Comparison of ENCODE assay signal across 8 cellular contexts in the genomic region with DNA sequence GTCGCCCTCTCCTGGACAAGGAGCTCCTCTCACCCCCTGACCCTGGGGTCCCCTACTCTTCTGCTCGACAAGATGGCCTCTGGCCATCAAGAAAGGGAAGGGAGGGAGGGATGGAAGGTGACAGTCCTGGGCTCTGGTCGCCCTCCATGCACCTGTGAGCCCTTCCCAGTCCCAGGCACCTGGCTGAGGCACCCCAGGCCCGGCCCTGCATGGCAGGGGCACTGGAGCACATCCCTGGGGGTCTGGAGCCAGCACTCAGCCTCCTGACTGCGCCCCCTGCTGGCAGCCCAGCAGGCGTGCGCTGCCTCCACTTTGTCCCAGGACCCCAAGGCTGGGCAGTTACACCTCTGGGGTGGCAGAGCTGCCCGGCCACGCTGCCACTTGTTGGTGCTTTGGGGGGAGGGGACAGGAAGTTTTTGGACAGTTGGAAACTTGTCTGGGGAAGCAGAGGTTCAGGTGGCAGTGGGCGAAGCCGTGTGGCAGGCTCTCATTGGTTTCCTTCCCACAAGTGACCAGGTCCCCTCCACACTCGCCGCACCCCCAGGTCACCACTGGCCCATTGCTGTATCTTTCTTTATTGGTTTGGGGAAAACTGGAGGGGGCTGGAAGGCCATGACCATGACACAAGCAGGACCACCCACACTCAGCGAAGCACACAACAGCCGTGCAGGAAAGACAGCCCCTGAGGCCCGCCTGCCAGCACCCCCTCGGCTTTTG. TPM values are rescaled to one million over a fixed set of nuclear protein-coding genes. Genes with fewer than 3 reads are reported as not detected.
DNase-seq lines count a peak whose midpoint lies in the region; ATAC-seq, FAIRE-seq and TF ChIP-seq lines count a peak whose summit lies in the region.

No MANE protein-coding gene starts in this region.

- H3K27me3 ChIP-seq in H7 (ENCODE audit: control insufficient read depth, insufficient read depth, low read length) (peaks cover 6% of the 10 kb centered on the region), foreskin keratinocyte (peaks cover 9% of the 10 kb centered on the region), smooth muscle cell (ENCODE audit: low read depth) (peaks cover 17% of the 10 kb centered on the region)

- H3K4me3 Mint-ChIP-seq in activated CD4-positive, alpha-beta memory T cell treated with anti-CD3 and anti-CD28 coated beads, Interleukin-2, amount 10 ng/mL, durations not matched to agents 7 days and 5 days = no peak overlapping the region

- H3K27ac ChIP-seq in foreskin keratinocyte (no peak overlapping the region), smooth muscle cell (ENCODE audit: low read depth) (no peak overlapping the region)

- H2AFZ ChIP-seq in smooth muscle cell (ENCODE audit: low read depth) = no peak overlapping the region

- TF ChIP-seq CTCF in AG09319 (IDR thresholded peaks at IDR 0.05; ENCODE audit: low read depth, low read length) (peak; percentile 72), foreskin keratinocyte (conservative IDR thresholded peaks at IDR 0.05) (peak; percentile 58), smooth muscle cell (IDR thresholded peaks at IDR 0.05; ENCODE audit: borderline replicate concordance, insufficient read depth, poor library complexity, severe bottlenecking) (peak; percentile 71)

- no peaks in the 10 kb centered on the region for H3K36me3 Mint-ChIP-seq in activated CD4-positive, alpha-beta memory T cell treated with anti-CD3 and anti-CD28 coated beads, Interleukin-2, amount 10 ng/mL, durations not matched to agents 7 days and 5 days (ENCODE audit: low read depth)

- POLR2A ChIA-PET in activated CD4-positive, alpha-beta memory T cell treated with anti-CD3 and anti-CD28 coated beads, Interleukin-2, amount 10 ng/mL, durations not matched to agents 7 days and 5 days (lab: Charles Lee) = interaction anchor here (0.7 kb wide), 1 partner anchor 89 kb away, joined by 3 read pairs; no protein-coding TSS in a partner anchor

- H3K27me3 Mint-ChIP-seq in activated CD4-positive, alpha-beta memory T cell treated with anti-CD3 and anti-CD28 coated beads, Interleukin-2, amount 10 ng/mL, durations not matched to agents 7 days and 5 days = peaks cover 23% of the 10 kb centered on the region

- H3F3A ChIP-seq in smooth muscle cell (ENCODE audit: low read depth) = no peaks in the 10 kb centered on the region

- DNase-seq in AG09319 (ENCODE audit: extremely low read depth, low read depth) (no peak), H7 (peak; percentile 89), foreskin keratinocyte (no peak), smooth muscle cell (lab: John Stamatoyannopoulos, UW; ENCODE audit: unreplicated experiment) (no peak), RCC 7860 (ENCODE audit: low spot score) (no peak), NCI-H2107 treated with DMSO at 0.1 percent for 48 hours (lab: John Stamatoyannopoulos, UW; ENCODE audit: unreplicated experiment) (no peak)
- DNase-seq in activated CD4-positive, alpha-beta memory T cell treated with anti-CD3 and anti-CD28 coated beads, Interleukin-2, amount 10 ng/mL, durations not matched to agents 7 days and 5 days = peak; percentile 41

- no peaks in the 10 kb centered on the region for H3K4me1 ChIP-seq in foreskin keratinocyte
- no peaks in the 10 kb centered on the region for H3K4me1 ChIP-seq in smooth muscle cell (ENCODE audit: low read depth)

- H3K36me3 ChIP-seq in H7 (replicated peaks; ENCODE audit: control insufficient read depth, insufficient read depth, low read length) = no peaks in the 10 kb centered on the region
- no peaks in the 10 kb centered on the region for H3K36me3 ChIP-seq in smooth muscle cell (ENCODE audit: low read depth)

- H3K9me3 Mint-ChIP-seq in activated CD4-positive, alpha-beta memory T cell treated with anti-CD3 and anti-CD28 coated beads, Interleukin-2, amount 10 ng/mL, durations not matched to agents 7 days and 5 days = no peaks in the 10 kb centered on the region

- ATAC-seq in foreskin keratinocyte (no peak), GM21528 (IDR thresholded peaks at IDR 0.05; ENCODE audit: low FRiP score, unreplicated experiment) (no peak)

- no peak overlapping the region for H3K27ac Mint-ChIP-seq in activated CD4-positive, alpha-beta memory T cell treated with anti-CD3 and anti-CD28 coated beads, Interleukin-2, amount 10 ng/mL, durations not matched to agents 7 days and 5 days

- no peak overlapping the region for H3K4me3 ChIP-seq in H7 (ENCODE audit: insufficient read depth, low read depth, low read length)
- H3K4me3 ChIP-seq in smooth muscle cell = no peak overlapping the region

- H3K79me2 ChIP-seq in smooth muscle cell (ENCODE audit: low read depth) = no peaks in the 10 kb centered on the region

- no peaks in the 10 kb centered on the region for H3K9me3 ChIP-seq in smooth muscle cell (replicated peaks; ENCODE audit: low read depth)

- 77% methylated on average over 17 of the region's 17 CpGs for WGBS in smooth muscle cell (ENCODE audit: low lambda C conversion rate)

- H3K4me1 Mint-ChIP-seq in activated CD4-positive, alpha-beta memory T cell treated with anti-CD3 and anti-CD28 coated beads, Interleukin-2, amount 10 ng/mL, durations not matched to agents 7 days and 5 days = peaks cover 7% of the 10 kb centered on the region

- no peak for FAIRE-seq in RCC 7860 (lab: Jason Lieb, UNC)

- CTCF ChIA-PET in activated CD4-positive, alpha-beta memory T cell treated with anti-CD3 and anti-CD28 coated beads, Interleukin-2, amount 10 ng/mL, durations not matched to agents 7 days and 5 days (lab: Charles Lee) = interaction anchor here (1.0 to 4.4 kb wide), 4 partner anchors 18 to 727 kb away, joined by 3 to 38 read pairs (median 10); a partner anchor contains a TSS

- H3K9ac ChIP-seq in smooth muscle cell (ENCODE audit: low read depth) = no peak overlapping the region

- no peaks in the 10 kb centered on the region for H4K20me1 ChIP-seq in smooth muscle cell (ENCODE audit: low read depth)

- H3K4me2 ChIP-seq in smooth muscle cell = no peak overlapping the region

RNA-seq across cellular contexts. Expression of a gene that starts 4.3 kb away (rescaled TPM):
- 1.7 and 5.5 TPM in 2 replicates for total RNA-seq in H7 (2014; rRNA removed; shearing (Covaris generic))
- total RNA-seq in activated CD4-positive, alpha-beta memory T cell treated with anti-CD3 and anti-CD28 coated beads, Interleukin-2, amount 10 ng/mL, durations not matched to agents 7 days and 5 days = under 1 TPM; 0.60 to 0.96 TPM
- not detected in 2 replicates for total RNA-seq in foreskin keratinocyte
- polyA plus RNA-seq in foreskin keratinocyte = 0.07 and 0.15 TPM in 2 replicates
- 4.0 and 6.4 TPM in 2 replicates for total RNA-seq in smooth muscle cell
- 2.8 and 9.2 TPM in 2 replicates for polyA plus RNA-seq in smooth muscle cell

RNA-seq across cellular contexts. Expression of a gene that starts 18.4 kb away (rescaled TPM):
- 29.4 and 40.2 TPM in 2 replicates for total RNA-seq in H7 (2014; rRNA removed; shearing (Covaris generic))
- 1 to 10 TPM; 2.9 to 3.0 TPM for total RNA-seq in activated CD4-positive, alpha-beta memory T cell treated with anti-CD3 and anti-CD28 coated beads, Interleukin-2, amount 10 ng/mL, durations not matched to agents 7 days and 5 days
- total RNA-seq in foreskin keratinocyte (40.0 and 43.4 TPM in 2 replicates), smooth muscle cell (42.6 and 45.2 TPM in 2 replicates)
- polyA plus RNA-seq in foreskin keratinocyte (34.2 and 34.8 TPM in 2 replicates), smooth muscle cell (98.1 and 128 TPM in 2 replicates)

RNA-seq across cellular contexts. Expression of a gene that starts 22.3 kb away (rescaled TPM):
- total RNA-seq in H7 (2014; rRNA removed; shearing (Covaris generic)) = 2.3 and 3.3 TPM in 2 replicates
- not detected for total RNA-seq in activated CD4-positive, alpha-beta memory T cell treated with anti-CD3 and anti-CD28 coated beads, Interleukin-2, amount 10 ng/mL, durations not matched to agents 7 days and 5 days
- total RNA-seq in foreskin keratinocyte (1.3 and 1.7 TPM in 2 replicates), smooth muscle cell (3.0 and 4.7 TPM in 2 replicates)
- polyA plus RNA-seq in foreskin keratinocyte (1.2 and 1.4 TPM in 2 replicates), smooth muscle cell (7.2 and 11.3 TPM in 2 replicates)

RNA-seq across cellular contexts. Expression of a gene that starts 54.9 kb away (rescaled TPM):
- 95.0 and 176 TPM in 2 replicates for total RNA-seq in H7 (2014; rRNA removed; shearing (Covaris generic))
- total RNA-seq in activated CD4-positive, alpha-beta memory T cell treated with anti-CD3 and anti-CD28 coated beads, Interleukin-2, amount 10 ng/mL, durations not matched to agents 7 days and 5 days = 100 to 1,000 TPM; 162 TPM
- 239 and 289 TPM in 2 replicates for total RNA-seq in foreskin keratinocyte
- 275 and 350 TPM in 2 replicates for polyA plus RNA-seq in foreskin keratinocyte
- total RNA-seq in smooth muscle cell = 128 and 139 TPM in 2 replicates
- 207 and 260 TPM in 2 replicates for polyA plus RNA-seq in smooth muscle cell

RNA-seq across cellular contexts. Expression of a gene that starts 55.3 kb away (rescaled TPM):
- total RNA-seq in H7 (2014; rRNA removed; shearing (Covaris generic)) = 12.2 and 17.1 TPM in 2 replicates
- total RNA-seq in activated CD4-positive, alpha-beta memory T cell treated with anti-CD3 and anti-CD28 coated beads, Interleukin-2, amount 10 ng/mL, durations not matched to agents 7 days and 5 days = 10 to 100 TPM; 16.5 to 17.6 TPM
- 2.2 and 3.2 TPM in 2 replicates for total RNA-seq in foreskin keratinocyte
- 1.6 and 2.3 TPM in 2 replicates for polyA plus RNA-seq in foreskin keratinocyte
- 6.2 and 7.1 TPM in 2 replicates for total RNA-seq in smooth muscle cell
- 9.4 and 10.9 TPM in 2 replicates for polyA plus RNA-seq in smooth muscle cell

Comparison
In these comparisons a context has a peak if more than half of its experiments do, and no peak if none do; other contexts are left out.
1. DNase-seq: peak in H7 (single experiment) and activated CD4-positive, alpha-beta memory T cell treated with anti-CD3 and anti-CD28 coated beads, Interleukin-2, amount 10 ng/mL, durations not matched to agents 7 days and 5 days (single experiment); none in AG09319 (single experiment), foreskin keratinocyte (0 of 2), smooth muscle cell (single experiment), RCC 7860 (single experiment) and NCI-H2107 treated with DMSO at 0.1 percent for 48 hours (single experiment).
2. Peak in every context shown above with its lines, with median percentiles within 50 percentile points of each other: CTCF ChIP-seq.